8 cellular contexts compared by ENCODE assay signal in genomic region chr18:63422087-63422861, GRCh38. TPM values are rescaled to one million over a fixed set of nuclear protein-coding genes. Genes with fewer than 3 reads are reported as not detected.
A peak's percentile ranks its signal among the peaks of the same experiment; 100 is the strongest.
DNase-seq lines count a peak whose midpoint lies in the region; ATAC-seq and TF ChIP-seq lines count a peak whose summit lies in the region.

Gene VPS4B (minus strand): TSS chr18:63422476. CDS start chr18:63422259, 217 bp downstream.

- H3K36me3 Mint-ChIP-seq in type B pancreatic cell = peaks cover 9% of the 10 kb centered on the region

- H3K9me3 ChIP-seq in heart left ventricle = no peaks in the 10 kb centered on the region

- DNase-seq in GM13976 (ENCODE audit: low spot score) (peak; percentile 99), NCI-H146 treated with DMSO at 0.1 percent for 48 hours (lab: John Stamatoyannopoulos, UW; ENCODE audit: unreplicated experiment) (peak; percentile 100), amniotic epithelial cell (ENCODE audit: low read depth) (peak; percentile 99), heart left ventricle (peak; percentile 99 to 100 (median 100)), pons (ENCODE audit: low spot score) (peak; percentile 99), type B pancreatic cell (ENCODE audit: extremely low spot score, unreplicated experiment) (peak; percentile 99)

- TF ChIP-seq CTCF in GM13976 (IDR thresholded peaks at IDR 0.05; ENCODE audit: borderline replicate concordance, control extremely low read depth, extremely low read depth, insufficient read depth, missing control alignments) (no peak), heart left ventricle (IDR thresholded peaks at IDR 0.05) (peak in 1 of 12 donors; percentile 12), type B pancreatic cell (conservative IDR thresholded peaks at IDR 0.05) (peak; percentile 44)

- H3K27ac ChIP-seq in heart left ventricle = peak within 1 kb of the TSS; percentile 86 to 98 (median 96)

- peaks cover 0 to 27% (median 25%) of the 10 kb centered on the region in 9 donors for H3K36me3 ChIP-seq in heart left ventricle

- peaks cover 3% of the 10 kb centered on the region for H3K27me3 Mint-ChIP-seq in type B pancreatic cell

- peak; percentile 37 to 88 for TF ChIP-seq POLR2A in heart left ventricle (IDR thresholded peaks at IDR 0.05)

- ATAC-seq in HG02870 (IDR thresholded peaks at IDR 0.05; ENCODE audit: unreplicated experiment) = peak; percentile 96
- peak; percentile 99 to 100 (median 99) for ATAC-seq in heart left ventricle

- in situ Hi-C loops in GM13976 (cut with MboI; ENCODE audit: low sequenced_read_pairs, unreplicated experiment) = loop anchor here (10.0 kb wide), 1 partner anchor 77 kb away; no protein-coding TSS in a partner anchor

- H3K27ac Mint-ChIP-seq in type B pancreatic cell = peak within 1 kb of the TSS; percentile 97

- WGBS in heart left ventricle, 4 donors = 0 to 1% (median 1%) methylated on average over 49 to 58 of the region's 58 CpGs

- H3K9me3 Mint-ChIP-seq in type B pancreatic cell = peaks cover 4% of the 10 kb centered on the region

- intact Hi-C loops in T-helper 1 cell treated with Interleukin-12 subunit alpha and Interleukin-12 subunit beta and Interleukin-4 antibody, amounts not matched to agents 30 ng/mL and 1 ng/mL, for 36 hours (cut with micrococcal nuclease) = loop anchor here (1.0 to 5.0 kb wide), 20 partner anchors 11 to 1235 kb away; partner anchors contain the start of genes KDSR, PHLPP1, PIGN and RELCH
- intact Hi-C loops in heart left ventricle (cut with DNase I) = loop anchor here in 9 of 10 donors (1.0 to 10.0 kb wide), 7 partner anchors 55 to 707 kb away; partner anchors contain the start of genes KDSR (in 9 of the 9) and PHLPP1 (in 2 of the 9)

- H3K4me3 Mint-ChIP-seq in type B pancreatic cell = peak within 1 kb of the TSS; percentile 100

- H3K4me1 ChIP-seq in heart left ventricle = peaks cover 0 to 41% (median 19%) of the 10 kb centered on the region in 12 donors

- H3K27me3 ChIP-seq in heart left ventricle = no peaks in the 10 kb centered on the region

- peak within 1 kb of the TSS; percentile 54 to 99 (median 84) for H3K4me3 ChIP-seq in heart left ventricle

- peaks cover 17% of the 10 kb centered on the region for H3K4me1 Mint-ChIP-seq in type B pancreatic cell (ENCODE audit: unreplicated experiment)

RNA-seq across cellular contexts. Expression of gene VPS4B, which starts in this region (rescaled TPM):
- 86.6 and 87.4 TPM in 2 replicates for total RNA-seq in T-helper 1 cell treated with Interleukin-12 subunit alpha and Interleukin-12 subunit beta and Interleukin-4 antibody, amounts not matched to agents 30 ng/mL and 1 ng/mL, for 36 hours
- 10 to 100 TPM; 13.5 to 40.0 (median 19.9) TPM for total RNA-seq in heart left ventricle
- polyA plus RNA-seq in heart left ventricle = 10 to 100 TPM in 1 of 2 donors, 1 to 10 TPM in 1; 4.2 to 13.1 TPM
- 57.2 and 119 TPM in 2 replicates for total RNA-seq in type B pancreatic cell (ENCODE audit: low replicate concordance)

Comparison
In these comparisons a context has a peak if more than half of its experiments do, and no peak if none do; other contexts are left out.
1. Peak in every context shown above with its lines: DNase-seq, ATAC-seq, H3K4me3 ChIP-seq and H3K27ac ChIP-seq.